16 cellular contexts compared by ENCODE assay signal in genomic region chr1:109148838-109149555, GRCh38. TPM values are rescaled to one million over a fixed set of nuclear protein-coding genes. Genes with fewer than 3 reads are reported as not detected.
DNase-seq lines count a peak whose midpoint lies in the region; ATAC-seq, FAIRE-seq and TF ChIP-seq lines count a peak whose summit lies in the region.
"Had no signal": no experiment of that assay in that cellular context is flagged by ENCODE, and none has a peak within 500 bp of the region (broad histone marks: within the 10 kb centered on the region; RNA-seq: fewer than 3 reads in every experiment).

No MANE protein-coding gene starts in this region.

- ATAC-seq in psoas muscle (peak in 2 of 4 donors; percentile 24 to 42), GM19395 (IDR thresholded peaks at IDR 0.05; ENCODE audit: unreplicated experiment) (no peak)

- H2BK5ac ChIP-seq in mesendoderm (ENCODE audit: low read length), result no peak overlapping the region

- H4K5ac ChIP-seq in mesendoderm (ENCODE audit: low read length), result no peak overlapping the region

- no peak overlapping the region for H2AK5ac ChIP-seq in mesendoderm (ENCODE audit: low read length)

- H3K4me2 ChIP-seq in GM23248 (ENCODE audit: unreplicated experiment), result no peak overlapping the region
- H3K4me2 ChIP-seq in mesendoderm (ENCODE audit: low read length), result no peak overlapping the region

- H3K36me3 ChIP-seq in GM23248 (ENCODE audit: low read depth) (no peaks in the 10 kb centered on the region), kidney (ENCODE audit: control insufficient read depth in 1 of 2, insufficient read depth in 2 of 2, low read length in 2 of 2) (no peaks in the 10 kb centered on the region), psoas muscle (ENCODE audit: insufficient read depth in 1 of 2, low read depth in 1 of 2) (no peaks in the 10 kb centered on the region), mesendoderm (ENCODE audit: control insufficient read depth, insufficient read depth, low read length) (no peaks in the 10 kb centered on the region)

- intact Hi-C loops in kidney (cut with DNase I), result no loop called here
- intact Hi-C loops in psoas muscle (cut with DNase I), result no loop called here

- no peak for TF ChIP-seq CTCF in kidney (IDR thresholded peaks at IDR 0.05; ENCODE audit: borderline replicate concordance, extremely low read depth, insufficient read depth)
- no peak for TF ChIP-seq CTCF in psoas muscle (IDR thresholded peaks at IDR 0.05)

- no peak overlapping the region for H4K8ac ChIP-seq in mesendoderm (ENCODE audit: low read depth, low read length)

- 69 to 71% methylated on average over 10 of the region's 10 CpGs for WGBS in GM23248 (ENCODE audit: low coverage in 1 of 2, low lambda C conversion rate in 2 of 2, missing lambda C conversion rate in 2 of 2), 2 experiments
- 42 to 57% (median 47%) methylated on average over 10 of the region's 10 CpGs for WGBS in psoas muscle, 3 donors
- no CpG with 5 or more reads among the region's 10 CpGs for WGBS in mesendoderm (ENCODE audit: extremely low coverage, insufficient coverage, low lambda C conversion rate)

- no peak overlapping the region for H2BK120ac ChIP-seq in mesendoderm (ENCODE audit: low read depth, low read length)

- no peaks in the 10 kb centered on the region for H3K27me3 ChIP-seq in GM23248 (replicated peaks; ENCODE audit: insufficient read depth)
- no peaks in the 10 kb centered on the region for H3K27me3 ChIP-seq in psoas muscle (ENCODE audit: insufficient read depth in 3 of 3, low read length in 2 of 3)
- H3K27me3 ChIP-seq in mesendoderm (ENCODE audit: insufficient read depth, low read length, poor library complexity), result no peaks in the 10 kb centered on the region

- H3K4ac ChIP-seq in mesendoderm (ENCODE audit: low read depth, low read length), result no peak overlapping the region

- no peaks in the 10 kb centered on the region for H3K9me2 ChIP-seq in GM23248 (ENCODE audit: insufficient read depth)

- no peak overlapping the region for H2BK15ac ChIP-seq in mesendoderm (replicated peaks; ENCODE audit: low read depth)

- no peak overlapping the region for H3K27ac ChIP-seq in GM23248
- peak overlapping the region; percentile 45 for H3K27ac ChIP-seq in kidney (ENCODE audit: low read depth in 2 of 2, low read length in 2 of 2)
- H3K27ac ChIP-seq in psoas muscle, result peak overlapping the region; percentile 87
- H3K27ac ChIP-seq in mesendoderm (ENCODE audit: low read depth, low read length), result no peak overlapping the region
- H3K27ac ChIP-seq: HL-60 had no signal

- no peak overlapping the region for H3K18ac ChIP-seq in mesendoderm (ENCODE audit: low read length)

- no peak for FAIRE-seq in kidney (lab: Jason Lieb, UNC)

- no peak overlapping the region for H2AFZ ChIP-seq in GM23248

- no peak overlapping the region for H3K4me3 ChIP-seq in GM23248
- H3K4me3 ChIP-seq in kidney (ENCODE audit: low read length in 2 of 2), result no peak overlapping the region
- no peak overlapping the region for H3K4me3 ChIP-seq in psoas muscle
- H3K4me3 ChIP-seq in mesendoderm (ENCODE audit: low read length), result no peak overlapping the region

- H3K79me1 ChIP-seq in mesendoderm (ENCODE audit: low read length), result no peaks in the 10 kb centered on the region

- no peaks in the 10 kb centered on the region for H3K9me3 ChIP-seq in GM23248 (ENCODE audit: low read depth)
- no peaks in the 10 kb centered on the region for H3K9me3 ChIP-seq in kidney (ENCODE audit: control insufficient read depth in 1 of 2, low read length in 2 of 2)
- H3K9me3 ChIP-seq in psoas muscle, result no peaks in the 10 kb centered on the region

- H3K23ac ChIP-seq in mesendoderm (ENCODE audit: low read length), result no peak overlapping the region

- H3K56ac ChIP-seq in mesendoderm (ENCODE audit: low read length), result no peak overlapping the region

- no peaks in the 10 kb centered on the region for H3F3A ChIP-seq in GM23248 (ENCODE audit: insufficient read depth)

- DNase-seq in GM23248 (peak; percentile 34), NCI-H82 treated with DMSO at 0.1 percent for 48 hours (lab: John Stamatoyannopoulos, UW; ENCODE audit: unreplicated experiment) (peak; percentile 99), kidney (no peak), psoas muscle (no peak), ecto neural progenitor cell (ENCODE audit: low spot score) (no peak), mesendoderm (no peak)
- DNase-seq in activated naive CD4-positive, alpha-beta T cell treated with anti-CD3 and anti-CD28 coated beads, Interleukin-2, amount 50 U/mL, for 16 hours, result no peak
- DNase-seq: activated CD4-positive, CD25-positive, alpha-beta regulatory T cell; activated effector memory CD4-positive, alpha-beta T cell treated with anti-CD3 and anti-CD28 coated beads, Interleukin-2, amount 50 U/mL, for 16 hours; anterior cingulate cortex; KG1; NCI-H1105; NCI-H510A had no signal

- H3K79me2 ChIP-seq in GM23248 (ENCODE audit: insufficient read depth) (no peaks in the 10 kb centered on the region), mesendoderm (ENCODE audit: control insufficient read depth, insufficient read depth, low read length) (no peaks in the 10 kb centered on the region)

- H3K4me1 ChIP-seq in GM23248 (ENCODE audit: insufficient read depth) (peaks cover 7% of the 10 kb centered on the region), kidney (ENCODE audit: control insufficient read depth in 1 of 2, insufficient read depth in 1 of 2, low read depth in 1 of 2, low read length in 2 of 2) (peaks cover 16 to 34% of the 10 kb centered on the region in 2 donors), psoas muscle (peaks cover 27% of the 10 kb centered on the region), mesendoderm (ENCODE audit: control insufficient read depth, low read depth, low read length) (no peaks in the 10 kb centered on the region)

- in situ Hi-C loops in GM23248 (cut with MboI), result no loop called here

- H3K9ac ChIP-seq in GM23248 (no peak overlapping the region), kidney (ENCODE audit: low read length in 2 of 2) (no peak overlapping the region), mesendoderm (ENCODE audit: low read length) (no peak overlapping the region)

- no peaks in the 10 kb centered on the region for H4K20me1 ChIP-seq in GM23248 (ENCODE audit: insufficient read depth)

RNA-seq across cellular contexts. Expression of gene ELAPOR1, which starts 35.1 kb away (rescaled TPM):
- total RNA-seq in GM23248 (2014; rRNA removed; shearing (Covaris generic)), result 0.51 and 0.54 TPM in 2 replicates
- polyA plus RNA-seq in GM23248 (2016; fragmentation: Nextera tagmentation; extraction: Ambion mirVana) (0.56 and 1.2 TPM in 2 replicates), kidney (ENCODE audit: insufficient read depth, low read depth, low replicate concordance) (0.28 TPM), psoas muscle (under 1 TPM in 2 of 3 donors, not detected in 1; 0.03 to 0.05 TPM)
- total RNA-seq in kidney (1.3 TPM), psoas muscle (under 1 TPM; 0.11 to 0.46 (median 0.32) TPM)
- polyA plus RNA-seq in mesendoderm (2013, experiment 1 of 2), result 0.06 TPM
- 0.06 TPM for polyA plus RNA-seq in mesendoderm (2013, experiment 2 of 2)
- total RNA-seq: epithelial cell of proximal tubule had no signal

RNA-seq across cellular contexts. Expression of gene TMEM167B, which starts 58.4 kb away (rescaled TPM):
- 35.6 and 39.6 TPM in 2 replicates for total RNA-seq in GM23248 (2014; rRNA removed; shearing (Covaris generic))
- 27.7 and 29.0 TPM in 2 replicates for polyA plus RNA-seq in GM23248 (2016; fragmentation: Nextera tagmentation; extraction: Ambion mirVana)
- 39.4 TPM for total RNA-seq in kidney
- 24.7 TPM for polyA plus RNA-seq in kidney (ENCODE audit: insufficient read depth, low read depth, low replicate concordance)
- 10 to 100 TPM; 27.2 to 56.0 (median 34.0) TPM for total RNA-seq in psoas muscle
- polyA plus RNA-seq in psoas muscle, result 10 to 100 TPM; 19.8 to 39.1 (median 20.2) TPM
- polyA plus RNA-seq in mesendoderm (2013, experiment 1 of 2), result 13.3 TPM
- polyA plus RNA-seq in mesendoderm (2013, experiment 2 of 2), result 13.2 TPM

Comparison
In these comparisons a context has a peak if more than half of its experiments do, and no peak if none do; other contexts are left out.
1. DNase-seq: peak in GM23248 (single experiment) and NCI-H82 treated with DMSO at 0.1 percent for 48 hours (single experiment); none in kidney (single experiment), psoas muscle (0 of 2), activated naive CD4-positive, alpha-beta T cell treated with anti-CD3 and anti-CD28 coated beads, Interleukin-2, amount 50 U/mL, for 16 hours (single experiment), ecto neural progenitor cell (single experiment) and mesendoderm (single experiment).
2. H3K27ac ChIP-seq: peak in kidney (2 of 2) and psoas muscle (single experiment); none in GM23248 (single experiment) and mesendoderm (single experiment).